16 cellular contexts compared by ENCODE assay signal in genomic region chr3:165466856-165467255, GRCh38.
"Had no signal": no experiment of that assay in that cellular context is flagged by ENCODE, and none has a peak within 500 bp of the region (broad histone marks: within the 10 kb centered on the region; RNA-seq: fewer than 3 reads in every experiment).

No MANE protein-coding gene starts in this region.

- H3K36me3 Mint-ChIP-seq: brain had no signal

- H3K79me2 ChIP-seq: hepatocyte had no signal

- ATAC-seq: activated CD8-positive, alpha-beta T cell treated with anti-CD3 and anti-CD28 coated beads for 36 hours; activated naive CD4-positive, alpha-beta T cell treated with anti-CD3 and anti-CD28 coated beads, Interleukin-2, amount 50 U/mL, for 72 hours; activated T-cell treated with anti-CD3 and anti-CD28 coated beads, Interleukin-2, amount 50 U/mL, for 4 hours had no signal

- H3K9me3 ChIP-seq: testis, upper lobe of left lung had no signal

- H3K27ac ChIP-seq: dorsolateral prefrontal cortex, hepatocyte, left ventricle myocardium inferior, stomach, testis, upper lobe of left lung had no signal

- H3K4me1 Mint-ChIP-seq: activated B cell treated with CpG ODN at 0.5 μM for 24 hours, brain, endodermal cell had no signal

- H3K36me3 ChIP-seq: left ventricle myocardium inferior, stomach, upper lobe of left lung had no signal

- H3K27ac Mint-ChIP-seq: activated B cell treated with CpG ODN at 0.5 μM for 24 hours; activated CD8-positive, alpha-beta T cell treated with anti-CD3 and anti-CD28 coated beads for 36 hours; activated naive CD4-positive, alpha-beta T cell treated with anti-CD3 and anti-CD28 coated beads, Interleukin-2, amount 50 U/mL, for 72 hours; brain; endodermal cell had no signal

- H3K4me3 Mint-ChIP-seq: activated B cell treated with CpG ODN at 0.5 μM for 24 hours; activated CD8-positive, alpha-beta T cell treated with anti-CD3 and anti-CD28 coated beads for 36 hours; activated T-cell treated with anti-CD3 and anti-CD28 coated beads, Interleukin-2, amount 50 U/mL, for 4 hours; brain; endodermal cell; nephron had no signal

- H3K4me1 ChIP-seq: left ventricle myocardium inferior, testis, upper lobe of left lung had no signal

- DNase-seq: activated B cell treated with CpG ODN at 0.5 μM for 24 hours; activated CD4-positive, alpha-beta T cell treated with anti-CD3 and anti-CD28 coated beads for 48 hours; activated CD8-positive, alpha-beta T cell treated with anti-CD3 and anti-CD28 coated beads for 36 hours; activated effector memory CD4-positive, alpha-beta T cell treated with anti-CD3 and anti-CD28 coated beads, Interleukin-2, amount 50 U/mL, for 16 hours; activated T-cell treated with anti-CD3 and anti-CD28 coated beads, Interleukin-2, amount 50 U/mL, for 4 hours; dorsolateral prefrontal cortex; endodermal cell; left ventricle myocardium inferior; stimulated activated CD4-positive, alpha-beta T cell treated with anti-CD3 and anti-CD28 coated beads, Interleukin-1b, Interleukin-23, amount 100 ng/mL, for 48 hours; stomach; testis; upper lobe of left lung had no signal

- H3K4me3 ChIP-seq: dorsolateral prefrontal cortex, hepatocyte, left ventricle myocardium inferior, stomach, testis, upper lobe of left lung had no signal

- H3K27me3 ChIP-seq: dorsolateral prefrontal cortex, hepatocyte, stomach, testis, upper lobe of left lung had no signal

- H3K4me2 ChIP-seq: hepatocyte had no signal
